Comparison of ENCODE assay signal across 19 cellular contexts in the genomic region with DNA sequence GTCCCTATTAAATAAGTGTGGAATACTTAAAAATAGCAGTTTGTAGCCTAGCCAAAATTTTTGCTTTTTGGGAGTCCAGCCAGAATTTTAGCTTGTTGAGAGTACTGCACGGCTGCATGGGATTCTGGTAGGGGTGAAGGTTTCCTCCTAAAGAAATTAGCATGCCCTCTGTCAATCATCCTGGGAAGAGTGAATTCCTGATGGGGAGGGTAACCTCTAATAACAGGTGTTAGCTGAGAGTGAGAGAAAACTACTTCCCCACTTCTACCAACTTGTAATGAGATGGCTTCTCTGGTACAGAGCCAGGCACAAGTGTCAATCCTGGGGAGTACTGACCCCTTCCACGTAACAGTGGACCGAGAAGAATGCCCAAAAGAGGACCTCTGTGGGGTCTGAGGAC.
"Had no signal": no experiment of that assay in that cellular context is flagged by ENCODE, and none has a peak within 500 bp of the region (broad histone marks: within the 10 kb centered on the region; RNA-seq: fewer than 3 reads in every experiment).

No MANE protein-coding gene starts in this region.

- ATAC-seq: left colon; mucosa of descending colon; pancreas; stimulated activated naive B cell treated with anti-CD40 and anti-IgM and Interleukin-4, amounts not matched to agents 10 μg/mL and 1 μg/mL and 100 μg/mL, for 72 hours had no signal

- H3K36me3 ChIP-seq: pancreas, right lobe of liver, stomach, thyroid gland had no signal

- H3K4me1 ChIP-seq: pancreas, right lobe of liver had no signal

- H3K4me3 ChIP-seq: coronary artery, mucosa of descending colon, pancreas, right lobe of liver, stomach, thyroid gland had no signal

- H3K27ac ChIP-seq: coronary artery, pancreas, right lobe of liver, stomach, thyroid gland had no signal

- H3K9me3 ChIP-seq: mucosa of descending colon, pancreas, right lobe of liver, stomach, thyroid gland had no signal

- DNase-seq: effector CD4-positive, alpha-beta T cell; endodermal cell; erythroblast; foreskin melanocyte; head of caudate nucleus; hippocampal formation; left colon; mammary epithelial cell; mucosa of descending colon; natural killer cell; nucleus accumbens; pancreas; right lobe of liver; stimulated activated CD4-positive, alpha-beta T cell treated with anti-CD3 and anti-CD28 coated beads, Interleukin-2, amount 100 ng/mL, for 24 hours; stimulated activated CD4-positive, alpha-beta T cell treated with anti-CD3 and anti-CD28 coated beads, Interleukin-4, amount 100 ng/mL, for 4 hours; stimulated activated naive B cell treated with anti-CD40 and anti-IgM and Interleukin-4, amounts not matched to agents 10 μg/mL and 1 μg/mL and 100 μg/mL, for 72 hours; stomach had no signal

- H3K27me3 ChIP-seq: pancreas, right lobe of liver, stomach, thyroid gland had no signal
